In genomic region chr4:36288727-36289126, GRCh38 we compare ENCODE assay signal across 1 cellular context.
A peak's percentile ranks its signal among the peaks of the same experiment; 100 is the strongest.
TF ChIP-seq lines count a peak whose summit lies in the region.

No MANE protein-coding gene starts in this region.

TF ChIP-seq in HepG2, 621 proteins besides CTCF, POLR2A, EP300 and RAD21:
- TF ChIP-seq ZNF318 (CRISPR knock-in tag; IDR thresholded peaks at IDR 0.05) (no peak), NFE2L2 (IDR thresholded peaks at IDR 0.05; ENCODE audit: low read length) (0 out of 2 replicates have a peak, but pooled peaks have one; percentile 34), AGO1 (IDR thresholded peaks at IDR 0.05; ENCODE audit: low read depth, low read length, poor library complexity, severe bottlenecking) (no peak)
